In genomic region chr10:70148516-70148915, GRCh38 we compare ENCODE assay signal across 1 cellular context.
TF ChIP-seq lines count a peak whose summit lies in the region.

No MANE protein-coding gene starts in this region.

TF ChIP-seq in HEK293, 187 proteins besides CTCF, POLR2A, EP300 and RAD21:
- TF ChIP-seq ZNF837 (tag by site-specific recombination; IDR thresholded peaks at IDR 0.05) (peak; percentile 97), SETDB1 (IDR thresholded peaks at IDR 0.05; ENCODE audit: insufficient read length, low read length) (no peak), ZNF792 (tag by site-specific recombination; IDR thresholded peaks at IDR 0.05) (no peak), ZNF600 (tag by site-specific recombination; IDR thresholded peaks at IDR 0.05) (peak; percentile 78; the same call in 1 of the 2 replicates)
